Comparison of ENCODE assay signal across 27 cellular contexts in genomic region chr2:69299772-69300516, GRCh38.
A peak's percentile ranks its signal among the peaks of the same experiment; 100 is the strongest.
DNase-seq lines count a peak whose midpoint lies in the region; FAIRE-seq and TF ChIP-seq lines count a peak whose summit lies in the region.
"Had no signal": no experiment of that assay in that cellular context is flagged by ENCODE, and none has a peak within 500 bp of the region (broad histone marks: within the 10 kb centered on the region; RNA-seq: fewer than 3 reads in every experiment).

No MANE protein-coding gene starts in this region.

- TF ChIP-seq CTCF in fibroblast of pulmonary artery (IDR thresholded peaks at IDR 0.05; ENCODE audit: low read length, missing control alignments) = no peak
- no peak for TF ChIP-seq CTCF in suprapubic skin (IDR thresholded peaks at IDR 0.05)

- peaks cover 37% of the 10 kb centered on the region for H3K4me1 ChIP-seq in skeletal muscle satellite cell (ENCODE audit: control insufficient read depth, insufficient read depth, low read length)
- H3K4me1 ChIP-seq in suprapubic skin = peaks cover 7% of the 10 kb centered on the region
- H3K4me1 ChIP-seq in small intestine (ENCODE audit: control insufficient read depth in 2 of 2, insufficient read depth in 1 of 2, low read depth in 1 of 2, low read length in 1 of 2) = no peaks in the 10 kb centered on the region
- H3K4me1 ChIP-seq: Caco-2 had no signal

- H3K4me2 ChIP-seq in skeletal muscle satellite cell (ENCODE audit: low read length) = no peak overlapping the region

- no peak for FAIRE-seq in small intestine (lab: Jason Lieb, UNC)

- H3K4me3 ChIP-seq in fibroblast of pulmonary artery (replicated peaks; ENCODE audit: low read depth, low read length) (no peak overlapping the region), skeletal muscle satellite cell (ENCODE audit: low read length) (no peak overlapping the region), suprapubic skin (no peak overlapping the region), small intestine (ENCODE audit: low read depth in 1 of 2, low read length in 2 of 2) (no peak overlapping the region)
- H3K4me3 ChIP-seq: dorsolateral prefrontal cortex, SJSA1, spleen, tibial artery had no signal

- H3K9ac ChIP-seq in skeletal muscle satellite cell (ENCODE audit: low read depth, low read length) = peak overlapping the region; percentile 74

- WGBS in suprapubic skin = 48% methylated on average over 4 of the region's 4 CpGs
- 44 to 57% (median 50%) methylated on average over 4 of the region's 4 CpGs for WGBS in small intestine, 3 donors

- TF ChIP-seq POLR2A in suprapubic skin (IDR thresholded peaks at IDR 0.05) = no peak

- H3K27ac ChIP-seq in suprapubic skin (no peak overlapping the region), small intestine (ENCODE audit: low read depth in 1 of 2, low read length in 1 of 2) (no peak overlapping the region)
- H3K27ac ChIP-seq: C4-2B, dorsolateral prefrontal cortex, SJSA1, spleen, VCaP had no signal

- no peaks in the 10 kb centered on the region for H3K9me3 ChIP-seq in skeletal muscle satellite cell (replicated peaks; ENCODE audit: low read length)
- H3K9me3 ChIP-seq in suprapubic skin = no peaks in the 10 kb centered on the region
- no peaks in the 10 kb centered on the region for H3K9me3 ChIP-seq in small intestine (ENCODE audit: control insufficient read depth, low read depth)
- H3K9me3 ChIP-seq: Caco-2, SJSA1, tibial artery had no signal

- H3K27me3 ChIP-seq in skeletal muscle satellite cell (ENCODE audit: control insufficient read depth, insufficient read depth, low read length) (no peaks in the 10 kb centered on the region), suprapubic skin (no peaks in the 10 kb centered on the region), small intestine (ENCODE audit: control insufficient read depth in 2 of 2, insufficient read depth in 2 of 2, low read length in 2 of 2) (no peaks in the 10 kb centered on the region)
- H3K27me3 ChIP-seq: SJSA1, tibial artery had no signal

- H3K36me3 ChIP-seq in skeletal muscle satellite cell (ENCODE audit: insufficient read depth, low read length) = no peaks in the 10 kb centered on the region
- no peaks in the 10 kb centered on the region for H3K36me3 ChIP-seq in suprapubic skin
- H3K36me3 ChIP-seq in small intestine (ENCODE audit: control insufficient read depth in 2 of 2, insufficient read depth in 2 of 2, low read length in 2 of 2) = no peaks in the 10 kb centered on the region
- H3K36me3 ChIP-seq: SJSA1, spleen, tibial artery had no signal

- no peak for TF ChIP-seq EP300 in suprapubic skin (IDR thresholded peaks at IDR 0.05)

- DNase-seq in ELR (ENCODE audit: low read depth) (peak; percentile 32), fibroblast of pulmonary artery (ENCODE audit: low read depth) (peak; percentile 65), NCI-H2081 treated with DMSO at 0.1 percent for 48 hours (lab: John Stamatoyannopoulos, UW) (no peak), suprapubic skin (ENCODE audit: low spot score in 2 of 2) (no peak), small intestine (no peak)
- DNase-seq: activated CD4-positive, alpha-beta T cell treated with anti-CD3 and anti-CD28 coated beads for 36 hours; activated naive CD4-positive, alpha-beta T cell treated with anti-CD3 and anti-CD28 coated beads, Interleukin-2, amount 50 U/mL, for 16 hours; Caco-2; DMS79 treated with DMSO at 0.1 percent for 48 hours; dorsolateral prefrontal cortex; GF-D8; hypothalamus; mammary epithelial cell; NCI-H1092 treated with DMSO at 0.1 percent for 48 hours; NCI-H1694 treated with DMSO at 0.1 percent for 48 hours; NCI-H524 treated with DMSO at 0.1 percent for 48 hours; nephron progenitor cell; PC-3; spleen; stimulated activated CD4-positive, alpha-beta T cell treated with anti-CD3 and anti-CD28 coated beads, Interleukin-2, amount 100 ng/mL, for 24 hours; T1000; tibial artery had no signal

TF ChIP-seq in PFSK-1, 5 proteins besides CTCF, POLR2A, EP300 and RAD21:
- TF ChIP-seq REST (IDR thresholded peaks at IDR 0.05; ENCODE audit: insufficient read depth in 1 of 2, low read depth in 2 of 2, low read length in 2 of 2) (no peak), FOXP2 (optimal IDR thresholded peaks at IDR 0.05; ENCODE audit: borderline replicate concordance, extremely low read depth, extremely low read length, insufficient read depth) (peak; percentile 47), TAF1 (IDR thresholded peaks at IDR 0.05; ENCODE audit: borderline replicate concordance, insufficient read depth, low read length) (no peak), SIN3A (IDR thresholded peaks at IDR 0.05; ENCODE audit: borderline replicate concordance, insufficient read depth, low read length) (no peak), POLR2AphosphoS5 (IDR thresholded peaks at IDR 0.05; ENCODE audit: low read depth, low read length) (no peak)
TF ChIP-seq in PFSK-1: peak in this region for 1.

Comparison
In these comparisons a context has a peak if more than half of its experiments do, and no peak if none do; other contexts are left out.
1. DNase-seq: peak in ELR (single experiment) and fibroblast of pulmonary artery (single experiment); none in NCI-H2081 treated with DMSO at 0.1 percent for 48 hours (single experiment), suprapubic skin (0 of 2) and small intestine (single experiment).